Comparison of ENCODE assay signal across 13 cellular contexts in the genomic region with DNA sequence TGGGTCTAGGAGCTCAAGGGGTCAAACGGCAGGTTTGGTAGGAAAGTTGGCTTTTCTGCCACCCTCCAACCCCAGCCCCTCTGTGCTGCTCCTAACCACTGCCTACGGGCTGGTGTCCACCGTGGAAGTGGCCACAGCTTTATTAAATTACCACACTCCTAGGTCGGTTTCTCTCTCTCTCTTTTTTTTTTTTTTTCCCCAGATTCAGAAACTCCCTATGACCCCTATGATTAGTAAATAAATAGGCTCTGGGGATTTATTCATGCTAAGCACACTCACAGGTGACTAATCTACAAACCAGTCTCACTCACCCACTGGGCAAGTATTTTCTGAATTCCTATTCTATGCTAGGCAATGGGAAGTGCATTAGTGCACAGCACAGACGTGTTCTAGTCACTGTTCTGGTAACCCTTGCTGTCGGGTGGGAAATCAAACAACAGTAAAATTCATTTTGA. TPM values are rescaled to one million over a fixed set of nuclear protein-coding genes. Genes with fewer than 3 reads are reported as not detected.
DNase-seq lines count a peak whose midpoint lies in the region; ATAC-seq, FAIRE-seq and TF ChIP-seq lines count a peak whose summit lies in the region.
"Had no signal": no experiment of that assay in that cellular context is flagged by ENCODE, and none has a peak within 500 bp of the region (broad histone marks: within the 10 kb centered on the region; RNA-seq: fewer than 3 reads in every experiment).

No MANE protein-coding gene starts in this region.

- DNase-seq in left ventricle myocardium inferior (no peak), left cardiac atrium (no peak), glomerular visceral epithelial cell (ENCODE audit: extremely low spot score) (peak; percentile 69), urothelium cell line (ENCODE audit: low spot score) (peak; percentile 82)
- DNase-seq in activated CD4-positive, alpha-beta T cell treated with anti-CD3 and anti-CD28 coated beads, Interleukin-2, amount 50 U/mL, for 4 hours: no peak
- DNase-seq: central memory CD4-positive, alpha-beta T cell; mesendoderm; NCI-H1930; WERI-Rb-1 had no signal

- no peaks in the 10 kb centered on the region for H3K36me3 ChIP-seq in left ventricle myocardium inferior
- H3K36me3 ChIP-seq: WERI-Rb-1 had no signal

- no peak for ATAC-seq in left cardiac atrium
- ATAC-seq in HG02623 (IDR thresholded peaks at IDR 0.05; ENCODE audit: unreplicated experiment): no peak
- no peak for ATAC-seq in HG03342 (IDR thresholded peaks at IDR 0.05; ENCODE audit: unreplicated experiment)

- H3K27ac ChIP-seq in left ventricle myocardium inferior (replicated peaks): peak overlapping the region; percentile 24
- peak overlapping the region; percentile 6; the same call in 1 of the 2 replicates for H3K27ac ChIP-seq in VCaP
- H3K27ac ChIP-seq: WERI-Rb-1 had no signal

- FAIRE-seq in urothelium cell line (lab: Jason Lieb, UNC): peak; percentile 77
- FAIRE-seq: D721Med had no signal

- intact Hi-C loops in left ventricle myocardium inferior (cut with micrococcal nuclease): no loop called here
- intact Hi-C loops in left cardiac atrium (cut with DNase I): no loop called here

- no peak overlapping the region for H3K4me3 ChIP-seq in left ventricle myocardium inferior

- TF ChIP-seq CTCF in left ventricle myocardium inferior (IDR thresholded peaks at IDR 0.05; ENCODE audit: borderline replicate concordance) (no peak), VCaP (conservative IDR thresholded peaks at IDR 0.05) (no peak)

- H3K9me3 ChIP-seq in left ventricle myocardium inferior (replicated peaks): no peaks in the 10 kb centered on the region

- H3K27me3 ChIP-seq in left ventricle myocardium inferior (ENCODE audit: low read depth): no peaks in the 10 kb centered on the region

- H3K4me1 ChIP-seq in left ventricle myocardium inferior: peaks cover 53% of the 10 kb centered on the region

RNA-seq across cellular contexts. Expression of gene DDX47, which starts 8.7 kb away (rescaled TPM):
- total RNA-seq in left ventricle myocardium inferior: 26.7 TPM
- total RNA-seq in left cardiac atrium: 10 to 100 TPM; 29.7 to 31.6 TPM

RNA-seq across cellular contexts. Expression of gene APOLD1, which starts 19.0 kb away (rescaled TPM):
- total RNA-seq in left ventricle myocardium inferior (22.0 TPM), left cardiac atrium (10 to 100 TPM; 36.0 to 56.7 TPM)

Comparison
In these comparisons a context has a peak if more than half of its experiments do, and no peak if none do; other contexts are left out.
1. DNase-seq: peak in glomerular visceral epithelial cell (single experiment) and urothelium cell line (single experiment); none in left ventricle myocardium inferior (single experiment), left cardiac atrium (single experiment) and activated CD4-positive, alpha-beta T cell treated with anti-CD3 and anti-CD28 coated beads, Interleukin-2, amount 50 U/mL, for 4 hours (0 of 2).